Comparison of ENCODE assay signal across 8 cellular contexts in the genomic region with DNA sequence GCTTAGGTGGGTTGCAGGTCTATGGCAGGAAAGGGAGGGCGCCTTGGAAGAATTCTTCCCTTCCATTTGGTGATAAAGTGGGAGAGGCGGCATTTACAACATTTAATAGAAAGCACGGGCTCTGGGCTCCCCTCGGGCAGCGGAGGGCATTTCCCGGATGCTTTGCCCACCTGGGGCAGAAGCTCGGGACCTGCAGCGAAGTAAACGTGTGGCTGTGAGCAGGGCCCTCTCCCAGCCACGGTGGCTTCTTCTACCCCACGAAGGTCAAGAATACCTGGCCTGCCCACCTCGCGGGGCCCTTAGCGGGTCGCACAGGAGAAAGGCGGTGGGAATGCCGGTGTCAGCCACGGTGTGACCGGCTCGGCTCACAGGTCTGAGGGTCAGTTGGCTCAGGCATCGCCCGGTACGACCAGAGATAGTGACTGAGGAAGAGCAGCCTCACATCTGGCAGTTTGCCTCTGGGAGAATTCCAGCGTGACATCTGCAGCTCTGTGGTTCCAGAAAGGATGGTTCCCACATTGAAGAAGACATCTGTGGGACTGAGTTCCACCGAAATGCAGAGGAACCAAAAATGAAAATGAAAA. TPM values are rescaled to one million over a fixed set of nuclear protein-coding genes. Genes with fewer than 3 reads are reported as not detected.
DNase-seq lines count a peak whose midpoint lies in the region; ATAC-seq and TF ChIP-seq lines count a peak whose summit lies in the region.

No MANE protein-coding gene starts in this region.

- TF ChIP-seq POLR2A in stomach (IDR thresholded peaks at IDR 0.05) = no peak

- H3K27me3 ChIP-seq in HL-60 (ENCODE audit: insufficient read depth, poor library complexity, severe bottlenecking) = no peaks in the 10 kb centered on the region
- no peaks in the 10 kb centered on the region for H3K27me3 ChIP-seq in stomach

- 1 to 4% (median 1%) methylated on average over 15 to 25 of the region's 25 CpGs for WGBS in stomach, 5 donors

- POLR2A ChIA-PET in MCF 10A (lab: Yijun Ruan, JAX) = interaction anchor here (0.7 to 5.6 kb wide), 28 partner anchors 8 to 242 kb away, joined by 3 to 30 read pairs (median 4); a partner anchor contains a TSS

- peak overlapping the region; percentile 85 for H3K4me3 ChIP-seq in HL-60 (replicated peaks; ENCODE audit: insufficient read depth, low read length)
- H3K4me3 ChIP-seq in stomach = peak overlapping the region; percentile 54 to 84 (median 76)

- peak overlapping the region; percentile 79 for H3K4me3 Mint-ChIP-seq in activated T-cell treated with anti-CD3 and anti-CD28 coated beads, Interleukin-2, amount 50 U/mL, for 24 hours
- peak overlapping the region; percentile 92 for H3K4me3 Mint-ChIP-seq in MCF 10A (ENCODE audit: unreplicated experiment)

- intact Hi-C loops in MCF 10A (cut with micrococcal nuclease) (loop anchor here (5.0 kb wide), 2 partner anchors 40 to 500 kb away; no protein-coding TSS in a partner anchor), stomach (cut with DNase I; ENCODE audit: low total_unique reads) (no loop called here)

- peak overlapping the region; percentile 31 for H3K27ac Mint-ChIP-seq in activated T-cell treated with anti-CD3 and anti-CD28 coated beads, Interleukin-2, amount 50 U/mL, for 24 hours
- peak overlapping the region; percentile 97 for H3K27ac Mint-ChIP-seq in MCF 10A (ENCODE audit: low read depth, unreplicated experiment)

- H3K36me3 ChIP-seq in stomach = peaks cover 0 to 3% (median 0%) of the 10 kb centered on the region in 4 donors

- no peaks in the 10 kb centered on the region for H3K9me3 Mint-ChIP-seq in activated T-cell treated with anti-CD3 and anti-CD28 coated beads, Interleukin-2, amount 50 U/mL, for 24 hours
- H3K9me3 Mint-ChIP-seq in MCF 10A (ENCODE audit: unreplicated experiment) = no peaks in the 10 kb centered on the region

- H3K4me1 Mint-ChIP-seq in activated T-cell treated with anti-CD3 and anti-CD28 coated beads, Interleukin-2, amount 50 U/mL, for 24 hours (ENCODE audit: low read depth) = peaks cover 20% of the 10 kb centered on the region
- peaks cover 58% of the 10 kb centered on the region for H3K4me1 Mint-ChIP-seq in MCF 10A (ENCODE audit: insufficient read depth, unreplicated experiment)

- BruUV-seq in MCF 10A (replicated peaks; lab: Mats Ljungman, UMichigan) = TSS peak; percentile 70

- TF ChIP-seq CTCF in HL-60 (IDR thresholded peaks at IDR 0.05; ENCODE audit: insufficient read depth, low read length) (no peak), MCF 10A (IDR thresholded peaks at IDR 0.05; ENCODE audit: unreplicated experiment) (no peak), stomach (IDR thresholded peaks at IDR 0.05) (no peak)

- no peaks in the 10 kb centered on the region for H3K9me3 ChIP-seq in stomach

- CTCF ChIA-PET in MCF 10A (lab: Yijun Ruan, JAX) = interaction anchor here (0.6 to 1.9 kb wide), 8 partner anchors 58 to 264 kb away, joined by 3 to 10 read pairs (median 3); no protein-coding TSS in a partner anchor

- H3K27ac ChIP-seq in HL-60 (replicated peaks) (peak overlapping the region; percentile 40), stomach (peak overlapping the region; percentile 69 to 94 (median 91))

- H3K36me3 Mint-ChIP-seq in activated T-cell treated with anti-CD3 and anti-CD28 coated beads, Interleukin-2, amount 50 U/mL, for 24 hours (ENCODE audit: low read depth) = no peaks in the 10 kb centered on the region
- H3K36me3 Mint-ChIP-seq in MCF 10A (ENCODE audit: insufficient read depth, unreplicated experiment) = peaks cover 12% of the 10 kb centered on the region

- DNase-seq in activated T-cell treated with anti-CD3 and anti-CD28 coated beads, Interleukin-2, amount 50 U/mL, for 24 hours = no peak
- DNase-seq in activated T-cell treated with anti-CD3 and anti-CD28 coated beads, Interleukin-2, amount 50 U/mL, for 1 hour = no peak
- DNase-seq in HL-60 (ENCODE audit: low read depth in 1 of 2, low spot score in 1 of 2) (no peak), MCF 10A (ENCODE audit: unreplicated experiment) (peak; percentile 63), left lobe of liver (ENCODE audit: low spot score) (peak; percentile 65), stomach (peak; percentile 34), DMS114 treated with DMSO at 0.1 percent for 48 hours (lab: John Stamatoyannopoulos, UW; ENCODE audit: unreplicated experiment) (no peak), cortex of kidney (lab: John Stamatoyannopoulos, UW) (no peak)

- ATAC-seq in left lobe of liver = peak; percentile 67

- peaks cover 26 to 69% (median 50%) of the 10 kb centered on the region in 4 donors for H3K4me1 ChIP-seq in stomach

- peaks cover 83% of the 10 kb centered on the region for H3K27me3 Mint-ChIP-seq in activated T-cell treated with anti-CD3 and anti-CD28 coated beads, Interleukin-2, amount 50 U/mL, for 24 hours
- H3K27me3 Mint-ChIP-seq in MCF 10A (ENCODE audit: insufficient read depth, unreplicated experiment) = no peaks in the 10 kb centered on the region

- TF ChIP-seq EP300 in stomach (IDR thresholded peaks at IDR 0.05) = no peak

RNA-seq across cellular contexts. Expression of a gene that starts 0.6 kb away (rescaled TPM):
- total RNA-seq in MCF 10A (2022) = 173 and 296 TPM in 2 replicates
- total RNA-seq in left lobe of liver = 2.0 TPM
- total RNA-seq in stomach = 100 to 1,000 TPM in 3 of 5 donors, 10 to 100 TPM in 2; 36.6 to 206 (median 108) TPM
- polyA plus RNA-seq in stomach = 10 to 100 TPM; 40.7 to 67.2 (median 43.8) TPM

Comparison
In these comparisons a context has a peak if more than half of its experiments do, and no peak if none do; other contexts are left out.
1. DNase-seq: peak in MCF 10A (single experiment), left lobe of liver (single experiment) and stomach (single experiment); none in activated T-cell treated with anti-CD3 and anti-CD28 coated beads, Interleukin-2, amount 50 U/mL, for 24 hours (single experiment), activated T-cell treated with anti-CD3 and anti-CD28 coated beads, Interleukin-2, amount 50 U/mL, for 1 hour (single experiment), HL-60 (0 of 2), DMS114 treated with DMSO at 0.1 percent for 48 hours (single experiment) and cortex of kidney (single experiment).
2. RNA of a gene that starts 0.6 kb away (total RNA-seq): 173 to 296 TPM in MCF 10A and 36.6 to 206 TPM in stomach; 2.0 TPM in left lobe of liver (single experiment); every median in the first group is over 10 times any median in the second.